8 cellular contexts compared by ENCODE assay signal in the genomic region with DNA sequence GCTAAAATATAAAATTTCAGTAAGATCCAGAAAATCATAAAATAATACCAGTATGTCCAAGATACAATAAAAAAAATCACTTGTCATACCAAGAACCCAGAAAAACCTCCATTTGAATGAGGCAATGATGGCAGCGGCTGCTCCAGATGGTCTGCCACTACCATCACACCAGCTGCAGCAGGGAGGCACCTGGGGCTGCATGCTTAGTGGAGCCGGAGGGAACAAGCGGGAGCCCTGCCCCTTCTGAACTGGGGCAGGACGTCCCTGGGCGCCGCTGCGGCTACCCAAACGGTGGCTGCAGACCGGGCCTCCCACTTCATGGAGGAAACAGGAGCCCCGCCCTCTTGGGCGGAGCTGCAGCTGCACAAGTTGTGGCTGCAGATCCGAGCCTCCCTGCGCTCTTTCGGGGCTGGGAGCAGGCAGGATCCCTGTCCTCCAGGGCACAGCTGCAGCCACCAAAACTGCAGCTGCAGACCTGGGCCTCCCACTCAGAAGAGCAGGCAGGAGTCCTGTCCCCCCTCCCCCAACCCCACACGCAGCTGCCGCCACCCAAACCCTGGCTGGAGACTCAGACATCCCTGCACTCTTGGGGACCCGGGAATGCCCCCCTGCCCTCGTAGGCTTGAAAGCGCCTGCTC. TPM values are rescaled to one million over a fixed set of nuclear protein-coding genes. Genes with fewer than 3 reads are reported as not detected.
DNase-seq lines count a peak whose midpoint lies in the region; ATAC-seq and TF ChIP-seq lines count a peak whose summit lies in the region.

No MANE protein-coding gene starts in this region.

- no peak overlapping the region for H3K27ac ChIP-seq in SU-DHL-6 (ENCODE audit: low read depth, low read length)

- H3K9me3 Mint-ChIP-seq in activated naive CD8-positive, alpha-beta T cell treated with anti-CD3 and anti-CD28 coated beads, Interleukin-2, amount 50 U/mL, for 24 hours, result no peaks in the 10 kb centered on the region

- H3K4me3 ChIP-seq in MG63 (no peak overlapping the region), SU-DHL-6 (ENCODE audit: insufficient read depth, low read length, poor library complexity, severe bottlenecking) (no peak overlapping the region), retinal pigment epithelial cell (ENCODE audit: low read length) (peak overlapping the region; percentile 30)

- H3K9me3 ChIP-seq in MG63 (no peaks in the 10 kb centered on the region), SU-DHL-6 (ENCODE audit: insufficient read depth, low read length) (no peaks in the 10 kb centered on the region)

- DNase-seq in DMS53 (lab: John Stamatoyannopoulos, UW) (peak; percentile 81), MG63 (peak; percentile 9), hepatic stellate cell (ENCODE audit: low spot score) (peak; percentile 54), retinal pigment epithelial cell (ENCODE audit: low read depth) (no peak), COLO829 (ENCODE audit: low spot score) (no peak)
- DNase-seq in activated naive CD8-positive, alpha-beta T cell treated with anti-CD3 and anti-CD28 coated beads, Interleukin-2, amount 50 U/mL, for 24 hours, result peak; percentile 74

- H3F3A ChIP-seq in SU-DHL-6 (ENCODE audit: insufficient read depth), result no peaks in the 10 kb centered on the region

- peak overlapping the region; percentile 41 for H3K4me2 ChIP-seq in SU-DHL-6 (ENCODE audit: low read depth, low read length, poor library complexity, severe bottlenecking)

- H3K27me3 Mint-ChIP-seq in activated naive CD8-positive, alpha-beta T cell treated with anti-CD3 and anti-CD28 coated beads, Interleukin-2, amount 50 U/mL, for 24 hours, result no peaks in the 10 kb centered on the region

- H4K20me1 ChIP-seq in SU-DHL-6 (ENCODE audit: low read depth, low read length), result no peaks in the 10 kb centered on the region

- H3K36me3 Mint-ChIP-seq in activated naive CD8-positive, alpha-beta T cell treated with anti-CD3 and anti-CD28 coated beads, Interleukin-2, amount 50 U/mL, for 24 hours (ENCODE audit: low read depth), result no peaks in the 10 kb centered on the region

- H3K9me2 ChIP-seq in SU-DHL-6 (replicated peaks; ENCODE audit: insufficient read depth, low read length), result no peaks in the 10 kb centered on the region

- H3K4me1 Mint-ChIP-seq in activated naive CD8-positive, alpha-beta T cell treated with anti-CD3 and anti-CD28 coated beads, Interleukin-2, amount 50 U/mL, for 24 hours, result peaks cover 12% of the 10 kb centered on the region

- H3K4me3 Mint-ChIP-seq in activated naive CD8-positive, alpha-beta T cell treated with anti-CD3 and anti-CD28 coated beads, Interleukin-2, amount 50 U/mL, for 24 hours, result peak overlapping the region; percentile 65

- H2AFZ ChIP-seq in SU-DHL-6 (ENCODE audit: low read depth, low read length, severe bottlenecking), result peak overlapping the region; percentile 60

- H3K27me3 ChIP-seq in MG63 (no peaks in the 10 kb centered on the region), SU-DHL-6 (ENCODE audit: low read length) (no peaks in the 10 kb centered on the region)

- TF ChIP-seq CTCF in SU-DHL-6 (IDR thresholded peaks at IDR 0.05; ENCODE audit: insufficient read depth, low read length, poor library complexity, severe bottlenecking), result no peak
- no peak for TF ChIP-seq CTCF in retinal pigment epithelial cell (conservative IDR thresholded peaks at IDR 0.05; ENCODE audit: low read depth, low read length)

- peak; percentile 95 for ATAC-seq in GM21786 (IDR thresholded peaks at IDR 0.05; ENCODE audit: unreplicated experiment)
- peak; percentile 96 for ATAC-seq in activated naive CD8-positive, alpha-beta T cell treated with anti-CD3 and anti-CD28 coated beads, Interleukin-2, amount 50 U/mL, for 24 hours

- H3K27ac Mint-ChIP-seq in activated naive CD8-positive, alpha-beta T cell treated with anti-CD3 and anti-CD28 coated beads, Interleukin-2, amount 50 U/mL, for 24 hours, result no peak overlapping the region

- no peaks in the 10 kb centered on the region for H3K36me3 ChIP-seq in MG63
- no peaks in the 10 kb centered on the region for H3K36me3 ChIP-seq in SU-DHL-6 (ENCODE audit: low read length)

- no peak overlapping the region for H3K9ac ChIP-seq in SU-DHL-6 (ENCODE audit: low read length)

- H3K79me2 ChIP-seq in SU-DHL-6 (ENCODE audit: insufficient read depth, low read length), result no peaks in the 10 kb centered on the region

RNA-seq across cellular contexts. Expression of a gene that starts 36.1 kb away (rescaled TPM):
- total RNA-seq in MG63 (2014; rRNA removed; shearing (Covaris generic); ENCODE audit: low replicate concordance), result not detected in 2 replicates

Comparison
In these comparisons a context has a peak if more than half of its experiments do, and no peak if none do; other contexts are left out.
1. DNase-seq: peak in DMS53 (single experiment), MG63 (single experiment), activated naive CD8-positive, alpha-beta T cell treated with anti-CD3 and anti-CD28 coated beads, Interleukin-2, amount 50 U/mL, for 24 hours (single experiment) and hepatic stellate cell (single experiment); none in retinal pigment epithelial cell (single experiment) and COLO829 (single experiment).